Comparison of ENCODE assay signal across 8 cellular contexts in genomic region chr3:72998489-72998888, GRCh38. TPM values are rescaled to one million over a fixed set of nuclear protein-coding genes. Genes with fewer than 3 reads are reported as not detected.
DNase-seq lines count a peak whose midpoint lies in the region; ATAC-seq and TF ChIP-seq lines count a peak whose summit lies in the region.

No MANE protein-coding gene starts in this region.

- no peak overlapping the region for H4K8ac ChIP-seq in mesenchymal stem cell (ENCODE audit: low read length)

- H3K4me1 ChIP-seq in heart left ventricle (peaks cover 0 to 63% (median 45%) of the 10 kb centered on the region in 12 donors), mesenchymal stem cell (ENCODE audit: control insufficient read depth, insufficient read depth, low read depth, low read length) (peaks cover 9% of the 10 kb centered on the region), upper lobe of right lung (peaks cover 43% of the 10 kb centered on the region)

- no peak overlapping the region for H2BK120ac ChIP-seq in mesenchymal stem cell (ENCODE audit: low read depth, low read length)

- H3K23ac ChIP-seq in mesenchymal stem cell (ENCODE audit: low read length in 2 of 2), result no peak overlapping the region

- H3K9me3 ChIP-seq in heart left ventricle (no peaks in the 10 kb centered on the region), mesenchymal stem cell (ENCODE audit: control insufficient read depth, low read length) (no peaks in the 10 kb centered on the region), upper lobe of right lung (no peaks in the 10 kb centered on the region)

- H3K4me3 ChIP-seq in heart left ventricle (peak overlapping the region; percentile 53 to 99 (median 89)), brain microvascular endothelial cell (ENCODE audit: low read depth, low read length) (peak overlapping the region; percentile 88), mesenchymal stem cell (ENCODE audit: insufficient read depth in 1 of 2, low read depth in 1 of 2, low read length in 2 of 2) (peak overlapping the region in 1 of 2 experiments; percentile 88), upper lobe of right lung (peak overlapping the region; percentile 88)

- ATAC-seq in heart left ventricle, result no peak
- no peak for ATAC-seq in upper lobe of right lung
- no peak for ATAC-seq in GM19397 (IDR thresholded peaks at IDR 0.05; ENCODE audit: unreplicated experiment)

- peak overlapping the region; percentile 97 for H3K9ac ChIP-seq in mesenchymal stem cell (ENCODE audit: low read length)

- H3K14ac ChIP-seq in mesenchymal stem cell (ENCODE audit: low read length in 2 of 2), result no peak overlapping the region

- H3K79me1 ChIP-seq in mesenchymal stem cell (replicated peaks; ENCODE audit: low read length, poor library complexity, severe bottlenecking), result no peaks in the 10 kb centered on the region

- no peaks in the 10 kb centered on the region for H3K27me3 ChIP-seq in heart left ventricle
- H3K27me3 ChIP-seq in brain microvascular endothelial cell (replicated peaks), result no peaks in the 10 kb centered on the region
- H3K27me3 ChIP-seq in mesenchymal stem cell (ENCODE audit: control insufficient read depth in 1 of 2, insufficient read depth in 1 of 2, low read length in 2 of 2), result no peaks in the 10 kb centered on the region
- H3K27me3 ChIP-seq in upper lobe of right lung, result no peaks in the 10 kb centered on the region

- no peak overlapping the region for H2BK12ac ChIP-seq in mesenchymal stem cell (ENCODE audit: low read length in 2 of 2)

- H3K36me3 ChIP-seq in heart left ventricle, result peaks cover 0 to 44% (median 21%) of the 10 kb centered on the region in 9 donors
- peaks cover 12% of the 10 kb centered on the region for H3K36me3 ChIP-seq in brain microvascular endothelial cell (replicated peaks)
- peaks cover 11 to 44% of the 10 kb centered on the region in 2 experiments for H3K36me3 ChIP-seq in mesenchymal stem cell (ENCODE audit: control insufficient read depth in 1 of 2, insufficient read depth in 2 of 2, low read depth in 1 of 2, low read length in 2 of 2)
- peaks cover 35% of the 10 kb centered on the region for H3K36me3 ChIP-seq in upper lobe of right lung

- no peak overlapping the region for H3K18ac ChIP-seq in mesenchymal stem cell (ENCODE audit: low read depth in 1 of 2, low read length in 2 of 2)

- no peak overlapping the region for H2BK15ac ChIP-seq in mesenchymal stem cell (ENCODE audit: low read depth, poor library complexity, severe bottlenecking)

- H3K27ac ChIP-seq in heart left ventricle (peak overlapping the region in 10 of 12 donors; percentile 17 to 99 (median 98)), brain microvascular endothelial cell (no peak overlapping the region), mesenchymal stem cell (ENCODE audit: low read length, poor library complexity, severe bottlenecking) (no peak overlapping the region), upper lobe of right lung (no peak overlapping the region)

- no peak overlapping the region for H4K91ac ChIP-seq in mesenchymal stem cell (ENCODE audit: low read length)

- H3K4ac ChIP-seq in mesenchymal stem cell (ENCODE audit: low read depth in 1 of 2, low read length in 2 of 2), result no peak overlapping the region

- no peak overlapping the region for H2AK5ac ChIP-seq in mesenchymal stem cell (ENCODE audit: low read length, severe bottlenecking)

- no peak overlapping the region for H2AFZ ChIP-seq in mesenchymal stem cell (ENCODE audit: low read depth, low read length)

- 11 to 14% (median 13%) methylated on average over 4 of the region's 4 CpGs for WGBS in heart left ventricle, 4 donors
- WGBS in mesenchymal stem cell, result 32% methylated on average over 4 of the region's 4 CpGs

- in situ Hi-C loops in brain microvascular endothelial cell (cut with HindIII; ENCODE audit: low pct_ligation_motif_present, low sequenced_read_pairs), result no loop called here

- no peak for TF ChIP-seq CTCF in heart left ventricle (IDR thresholded peaks at IDR 0.05)
- no peak for TF ChIP-seq CTCF in brain microvascular endothelial cell (IDR thresholded peaks at IDR 0.05; ENCODE audit: low read depth, low read length, missing control alignments)
- no peak for TF ChIP-seq CTCF in upper lobe of right lung (IDR thresholded peaks at IDR 0.05)

- peak overlapping the region; percentile 88 for H3K4me2 ChIP-seq in mesenchymal stem cell (ENCODE audit: low read length, poor library complexity, severe bottlenecking)

- no peak overlapping the region for H2BK5ac ChIP-seq in mesenchymal stem cell (ENCODE audit: low read depth, low read length, poor library complexity, severe bottlenecking)

- no peak for TF ChIP-seq POLR2A in heart left ventricle (IDR thresholded peaks at IDR 0.05)

- no peak for DNase-seq in heart left ventricle
- DNase-seq in cardiac septum (ENCODE audit: low spot score), result no peak
- no peak for DNase-seq in brain microvascular endothelial cell
- no peak for DNase-seq in mesenchymal stem cell
- DNase-seq in upper lobe of right lung, result no peak
- DNase-seq in dermis blood vessel endothelial cell, result no peak
- no peak for DNase-seq in NCI-H446 treated with DMSO at 0.1 percent for 48 hours (lab: John Stamatoyannopoulos, UW)

- intact Hi-C loops in heart left ventricle (cut with DNase I), result loop anchor here in 8 of 10 donors (2.0 to 5.0 kb wide), 7 partner anchors 36 to 151 kb away; partner anchors contain the start of gene SHQ1 (in 2 of the 8)
- intact Hi-C loops in cardiac septum (cut with DNase I), result loop anchor here (5.0 kb wide), 5 partner anchors 36 to 151 kb away; partner anchors contain the start of genes GXYLT2 and SHQ1
- intact Hi-C loops in upper lobe of right lung (cut with DNase I), result no loop called here

RNA-seq across cellular contexts. Expression of gene PPP4R2, which starts 1.9 kb away (rescaled TPM):
- total RNA-seq in heart left ventricle (10 to 100 TPM; 41.2 to 69.7 (median 50.0) TPM), cardiac septum (46.6 TPM), upper lobe of right lung (65.7 TPM), dermis blood vessel endothelial cell (73.9 and 91.4 TPM in 2 replicates)
- 10 to 100 TPM; 17.0 to 22.0 TPM for polyA plus RNA-seq in heart left ventricle
- 25.2 TPM for polyA plus RNA-seq in mesenchymal stem cell (2013, experiment 1 of 2)
- polyA plus RNA-seq in mesenchymal stem cell (2013, experiment 2 of 2), result 26.0 TPM

Comparison
In these comparisons a context has a peak if more than half of its experiments do, and no peak if none do; other contexts are left out.
1. H3K27ac ChIP-seq: peak in heart left ventricle (10 of 12); none in brain microvascular endothelial cell (single experiment), mesenchymal stem cell (single experiment) and upper lobe of right lung (single experiment).